ENCODE assay signal across 8 cellular contexts in genomic region chr17:8383143-8383974, GRCh38. TPM values are rescaled to one million over a fixed set of nuclear protein-coding genes. Genes with fewer than 3 reads are reported as not detected.
DNase-seq lines count a peak whose midpoint lies in the region; ATAC-seq and TF ChIP-seq lines count a peak whose summit lies in the region.

TSS of gene RPL26 (minus strand) at chr17:8383193. CDS start at chr17:8382310, 883 bp downstream.

- H3K4me3 ChIP-seq in AG04450 (ENCODE audit: low read depth, low read length) (peak within 1 kb of the TSS; percentile 82), WI38 (ENCODE audit: low read depth, low read length) (peak within 1 kb of the TSS; percentile 96), cardiac fibroblast (replicated peaks in 1 of 2; ENCODE audit: low read depth in 2 of 2, low read length in 2 of 2) (peak within 1 kb of the TSS; percentile 77 to 80)

- H3K9me3 ChIP-seq in AG04450 (ENCODE audit: control insufficient read depth, insufficient read depth, low read length) = no peaks in the 10 kb centered on the region

- TF ChIP-seq CTCF in AG04450 (IDR thresholded peaks at IDR 0.05; ENCODE audit: low read depth, low read length) (peak; percentile 90), WI38 (IDR thresholded peaks at IDR 0.05; ENCODE audit: low read depth, low read length) (peak; percentile 90), cardiac fibroblast (IDR thresholded peaks at IDR 0.05; ENCODE audit: low read depth, low read length) (peak; percentile 92)

- CTCF ChIA-PET in AG04450 (lab: Charles Lee) = interaction anchor here (0.5 to 2.3 kb wide), 19 partner anchors 8 to 411 kb away, joined by 3 to 12 read pairs (median 4); partner anchors contain the start of genes NDEL1 and SLC25A35

- DNase-seq in AG04450 (ENCODE audit: low read depth, low spot score) = peak; percentile 96
- DNase-seq in NCI-H2227 (lab: John Stamatoyannopoulos, UW; ENCODE audit: unreplicated experiment) = peak; percentile 98
- peak; percentile 99 for DNase-seq in cardiac fibroblast (ENCODE audit: low read depth in 2 of 2)
- DNase-seq in inferior parietal cortex (ENCODE audit: extremely low spot score) = peak; percentile 100
- DNase-seq in stimulated activated CD4-positive, alpha-beta T cell treated with anti-CD3 and anti-CD28 coated beads, Interleukin-12 subunit alpha, Interleukin-12 subunit beta, amount 100 ng/mL, for 24 hours (ENCODE audit: low read depth in 2 of 2) = peak; percentile 87 to 91

- H3K27ac ChIP-seq in AG04450 (ENCODE audit: low read depth, low read length) = peak within 1 kb of the TSS; percentile 97

- H3K27me3 ChIP-seq in AG04450 (ENCODE audit: control insufficient read depth, insufficient read depth, low read length) = no peaks in the 10 kb centered on the region

- POLR2A ChIA-PET in AG04450 (lab: Yijun Ruan, JAX) = interaction anchor here (0.6 to 1.2 kb wide), 3 partner anchors 37 to 184 kb away, joined by 3 to 6 read pairs (median 3); partner anchors contain the start of gene NDEL1

- ATAC-seq in GM18870 (IDR thresholded peaks at IDR 0.05; ENCODE audit: unreplicated experiment) = peak; percentile 93
- ATAC-seq in HG03139 (IDR thresholded peaks at IDR 0.05; ENCODE audit: unreplicated experiment) = peak; percentile 79

RNA-seq across cellular contexts. Expression of gene RPL26, which starts in this region (rescaled TPM):
- 3,841 and 4,830 TPM in 2 replicates for polyA plus RNA-seq in AG04450 (2011; rRNA removed)
- polyA minus RNA-seq in AG04450 (2011; rRNA and poly(A)+ RNA removed) = 736 and 892 TPM in 2 replicates

Comparison
In these comparisons a context has a peak if more than half of its experiments do, and no peak if none do; other contexts are left out.
1. Peak in every context shown above with its lines: DNase-seq, ATAC-seq, H3K4me3 ChIP-seq and H3K27ac ChIP-seq.